In the genomic region with DNA sequence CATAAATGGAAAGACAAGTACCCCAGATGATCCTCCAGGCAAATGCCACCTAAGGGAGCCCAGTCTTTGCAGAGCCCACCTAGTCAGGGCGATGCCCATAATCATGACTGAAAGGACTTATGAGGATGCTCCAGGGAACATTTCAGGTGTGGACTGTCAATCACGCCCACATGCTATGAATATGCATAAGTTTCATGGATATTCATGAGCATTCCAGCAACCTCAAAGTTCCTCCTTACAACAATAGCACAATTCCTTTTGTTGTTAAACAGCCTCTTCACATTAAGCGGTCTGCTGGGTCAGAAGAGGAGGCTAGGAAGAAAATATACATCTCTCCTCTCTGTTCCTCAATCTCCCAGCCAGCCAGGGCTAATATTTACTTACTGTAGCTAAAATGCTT, we compare ENCODE assay signal across 22 cellular contexts.
"Had no signal": no experiment of that assay in that cellular context is flagged by ENCODE, and none has a peak within 500 bp of the region (broad histone marks: within the 10 kb centered on the region; RNA-seq: fewer than 3 reads in every experiment).

No MANE protein-coding gene starts in this region.

- H3K9me3 ChIP-seq: heart right ventricle, right lobe of liver, tibial artery had no signal

- H3K4me1 ChIP-seq: tibial artery had no signal

- H3K27ac Mint-ChIP-seq: activated CD4-positive, alpha-beta memory T cell treated with anti-CD3 and anti-CD28 coated beads, Interleukin-2, amount 10 ng/mL, durations not matched to agents 7 days and 5 days; activated CD4-positive, alpha-beta T cell treated with anti-CD3 and anti-CD28 coated beads, Interleukin-2, amount 10 ng/mL, durations not matched to agents 24 days and 14 days; activated naive CD8-positive, alpha-beta T cell treated with anti-CD3 and anti-CD28 coated beads, Interleukin-2, amount 50 U/mL, for 24 hours; activated T-cell treated with anti-CD3 and anti-CD28 coated beads, Interleukin-2, amount 50 U/mL, for 72 hours; dendritic cell treated with granulocyte-macrophage colony-stimulating factor and Interleukin-4, amounts not matched to agents 40 ng/mL and 50 ng/mL, for 4 days; immature natural killer cell; naive B cell; stimulated activated effector memory CD8-positive, alpha-beta T cell treated with anti-CD3 and anti-CD28 coated beads, Interleukin-12 subunit alpha, Interleukin-12 subunit beta, amount 100 ng/mL, for 72 hours; stimulated activated naive CD8-positive, alpha-beta T cell treated with anti-CD3 and anti-CD28 coated beads, Interleukin-15, amount 100 ng/mL, for 72 hours had no signal

- H3K9me3 Mint-ChIP-seq: activated CD4-positive, alpha-beta memory T cell treated with anti-CD3 and anti-CD28 coated beads, Interleukin-2, amount 10 ng/mL, durations not matched to agents 7 days and 5 days; activated CD4-positive, alpha-beta T cell treated with anti-CD3 and anti-CD28 coated beads, Interleukin-2, amount 10 ng/mL, durations not matched to agents 24 days and 14 days; activated naive CD8-positive, alpha-beta T cell treated with anti-CD3 and anti-CD28 coated beads, Interleukin-2, amount 50 U/mL, for 24 hours; activated T-cell treated with anti-CD3 and anti-CD28 coated beads, Interleukin-2, amount 50 U/mL, for 72 hours; dendritic cell treated with granulocyte-macrophage colony-stimulating factor and Interleukin-4, amounts not matched to agents 40 ng/mL and 50 ng/mL, for 4 days; immature natural killer cell; stimulated activated effector memory CD8-positive, alpha-beta T cell treated with anti-CD3 and anti-CD28 coated beads, Interleukin-12 subunit alpha, Interleukin-12 subunit beta, amount 100 ng/mL, for 72 hours; stimulated activated naive CD8-positive, alpha-beta T cell treated with anti-CD3 and anti-CD28 coated beads, Interleukin-15, amount 100 ng/mL, for 72 hours had no signal

- H3K4me3 ChIP-seq: cardiac muscle cell, heart right ventricle, lung, right lobe of liver, skin epidermis, tibial artery had no signal

- DNase-seq: activated CD4-positive, alpha-beta memory T cell treated with anti-CD3 and anti-CD28 coated beads, Interleukin-2, amount 10 ng/mL, durations not matched to agents 7 days and 5 days; activated CD4-positive, alpha-beta T cell treated with anti-CD3 and anti-CD28 coated beads, Interleukin-2, amount 10 ng/mL, durations not matched to agents 24 days and 14 days; activated effector memory CD4-positive, alpha-beta T cell treated with Interleukin-2 at 50 U/mL for 16 hours; activated naive CD4-positive, alpha-beta T cell treated with anti-CD3 and anti-CD28 coated beads, Interleukin-2, amount 50 U/mL, for 16 hours; activated naive CD8-positive, alpha-beta T cell treated with anti-CD3 and anti-CD28 coated beads, Interleukin-2, amount 50 U/mL, for 24 hours; activated T-cell treated with anti-CD3 and anti-CD28 coated beads, Interleukin-2, amount 50 U/mL, for 72 hours; effector CD4-positive, alpha-beta T cell; foreskin fibroblast; heart right ventricle; immature natural killer cell; naive B cell; occipital lobe; right lobe of liver; stimulated activated CD4-positive, alpha-beta T cell treated with anti-CD3 and anti-CD28 coated beads, Interleukin-2, amount 100 ng/mL, for 24 hours; stimulated activated naive CD8-positive, alpha-beta T cell treated with anti-CD3 and anti-CD28 coated beads, Interleukin-15, amount 100 ng/mL, for 72 hours; tibial artery had no signal

- H3K4me3 Mint-ChIP-seq: activated CD4-positive, alpha-beta memory T cell treated with anti-CD3 and anti-CD28 coated beads, Interleukin-2, amount 10 ng/mL, durations not matched to agents 7 days and 5 days; activated CD4-positive, alpha-beta T cell treated with anti-CD3 and anti-CD28 coated beads, Interleukin-2, amount 10 ng/mL, durations not matched to agents 24 days and 14 days; activated naive CD8-positive, alpha-beta T cell treated with anti-CD3 and anti-CD28 coated beads, Interleukin-2, amount 50 U/mL, for 24 hours; activated T-cell treated with anti-CD3 and anti-CD28 coated beads, Interleukin-2, amount 50 U/mL, for 72 hours; dendritic cell treated with granulocyte-macrophage colony-stimulating factor and Interleukin-4, amounts not matched to agents 40 ng/mL and 50 ng/mL, for 4 days; immature natural killer cell; naive B cell; stimulated activated effector memory CD8-positive, alpha-beta T cell treated with anti-CD3 and anti-CD28 coated beads, Interleukin-12 subunit alpha, Interleukin-12 subunit beta, amount 100 ng/mL, for 72 hours; stimulated activated naive CD8-positive, alpha-beta T cell treated with anti-CD3 and anti-CD28 coated beads, Interleukin-15, amount 100 ng/mL, for 72 hours had no signal

- H3K36me3 ChIP-seq: cardiac muscle cell, heart right ventricle, right lobe of liver, tibial artery had no signal

- H3K27me3 ChIP-seq: cardiac muscle cell, right lobe of liver had no signal

- H3K36me3 Mint-ChIP-seq: immature natural killer cell; stimulated activated effector memory CD8-positive, alpha-beta T cell treated with anti-CD3 and anti-CD28 coated beads, Interleukin-12 subunit alpha, Interleukin-12 subunit beta, amount 100 ng/mL, for 72 hours had no signal

- H3K27ac ChIP-seq: cardiac muscle cell, heart right ventricle, right lobe of liver, skin epidermis, tibial artery, VCaP had no signal

- H3K4me1 Mint-ChIP-seq: activated CD4-positive, alpha-beta memory T cell treated with anti-CD3 and anti-CD28 coated beads, Interleukin-2, amount 10 ng/mL, durations not matched to agents 7 days and 5 days; activated CD4-positive, alpha-beta T cell treated with anti-CD3 and anti-CD28 coated beads, Interleukin-2, amount 10 ng/mL, durations not matched to agents 24 days and 14 days; activated naive CD8-positive, alpha-beta T cell treated with anti-CD3 and anti-CD28 coated beads, Interleukin-2, amount 50 U/mL, for 24 hours; immature natural killer cell; stimulated activated effector memory CD8-positive, alpha-beta T cell treated with anti-CD3 and anti-CD28 coated beads, Interleukin-12 subunit alpha, Interleukin-12 subunit beta, amount 100 ng/mL, for 72 hours; stimulated activated naive CD8-positive, alpha-beta T cell treated with anti-CD3 and anti-CD28 coated beads, Interleukin-15, amount 100 ng/mL, for 72 hours had no signal
